Comparison of ENCODE assay signal across 8 cellular contexts in genomic region chr19:48738557-48739399, GRCh38. TPM values are rescaled to one million over a fixed set of nuclear protein-coding genes. Genes with fewer than 3 reads are reported as not detected.
A peak's percentile ranks its signal among the peaks of the same experiment; 100 is the strongest.
DNase-seq lines count a peak whose midpoint lies in the region; ATAC-seq lines count a peak whose summit lies in the region.

No MANE protein-coding gene starts in this region.

- peak; percentile 75 for ATAC-seq in GM19455 (IDR thresholded peaks at IDR 0.05; ENCODE audit: unreplicated experiment)

- H3K27ac ChIP-seq in BLaER1 (peak overlapping the region; percentile 98), esophagus (ENCODE audit: low read depth in 2 of 2, low read length in 1 of 2) (peak overlapping the region; percentile 66 to 77)

- H3K27me3 ChIP-seq in BLaER1 (no peaks in the 10 kb centered on the region), esophagus (ENCODE audit: control insufficient read depth in 1 of 2, insufficient read depth in 2 of 2, low read length in 2 of 2) (no peaks in the 10 kb centered on the region), mucosa of stomach (ENCODE audit: control insufficient read depth, insufficient read depth, low read length) (peaks cover 14% of the 10 kb centered on the region)

- H3K9me3 ChIP-seq in BLaER1, result no peaks in the 10 kb centered on the region
- peaks cover 0 to 2% of the 10 kb centered on the region in 2 donors for H3K9me3 ChIP-seq in esophagus (ENCODE audit: control insufficient read depth in 2 of 2, insufficient read depth in 1 of 2, low read depth in 1 of 2, low read length in 1 of 2)
- H3K9me3 ChIP-seq in mucosa of stomach (ENCODE audit: control insufficient read depth, low read length), result no peaks in the 10 kb centered on the region

- 2% methylated on average over 70 to 95 of the region's 95 CpGs for WGBS in esophagus, 2 donors

- H3K4me2 ChIP-seq in BLaER1, result peak overlapping the region; percentile 99

- peak; percentile 98 for DNase-seq in HuH-7.5 (ENCODE audit: low spot score)
- peak; percentile 93 for DNase-seq in OCI-M1 (lab: John Stamatoyannopoulos, UW)
- DNase-seq in activated T-cell treated with anti-CD3 and anti-CD28 coated beads, Interleukin-2, amount 50 U/mL, for 1 hour, result peak; percentile 92
- DNase-seq in stimulated activated CD8-positive, alpha-beta memory T cell treated with anti-CD3 and anti-CD28 coated beads, Interleukin-4, amount 100 ng/mL, for 24 hours (ENCODE audit: low read depth), result peak; percentile 89

- H3K36me3 ChIP-seq in BLaER1 (peaks cover 28% of the 10 kb centered on the region), esophagus (ENCODE audit: control insufficient read depth in 2 of 2, insufficient read depth in 2 of 2, low read length in 1 of 2) (no peaks in the 10 kb centered on the region), mucosa of stomach (ENCODE audit: control insufficient read depth, insufficient read depth, low read length) (no peaks in the 10 kb centered on the region)

- H4K20me1 ChIP-seq in BLaER1, result no peaks in the 10 kb centered on the region

- H3K4me3 ChIP-seq in BLaER1 (peak overlapping the region; percentile 94), esophagus (ENCODE audit: low read depth in 1 of 2, low read length in 2 of 2) (peak overlapping the region; percentile 55 to 67), mucosa of stomach (ENCODE audit: low read length) (no peak overlapping the region)

- H3K9ac ChIP-seq in BLaER1 (peak overlapping the region; percentile 95), mucosa of stomach (ENCODE audit: low read length) (peak overlapping the region; percentile 43)

- H3K4me1 ChIP-seq in BLaER1 (peaks cover 34% of the 10 kb centered on the region), esophagus (ENCODE audit: control insufficient read depth in 2 of 2, insufficient read depth in 2 of 2, low read length in 1 of 2) (peaks cover 3 to 20% of the 10 kb centered on the region in 2 donors), mucosa of stomach (ENCODE audit: control insufficient read depth, insufficient read depth, low read length) (peaks cover 37% of the 10 kb centered on the region)

RNA-seq across cellular contexts. Expression of gene RASIP1, which starts 1.6 kb away (rescaled TPM):
- polyA plus RNA-seq in esophagus, result 10 to 100 TPM in 1 of 2 donors, 1 to 10 TPM in 1; 7.0 to 11.4 TPM

RNA-seq across cellular contexts. Expression of gene IZUMO1, which starts 7.9 kb away (rescaled TPM):
- polyA plus RNA-seq in esophagus, result under 1 TPM; 0.16 to 0.39 TPM

RNA-seq across cellular contexts. Expression of gene FUT1, which starts 13.7 kb away (rescaled TPM):
- 1 to 10 TPM; 1.1 to 2.4 TPM for polyA plus RNA-seq in esophagus

RNA-seq across cellular contexts. Expression of gene FGF21, which starts 16.5 kb away (rescaled TPM):
- polyA plus RNA-seq in esophagus, result not detected

RNA-seq across cellular contexts. Expression of gene MAMSTR, which starts 19.3 kb away (rescaled TPM):
- 1 to 10 TPM in 1 of 2 donors, under 1 TPM in 1; 0.96 to 1.6 TPM for polyA plus RNA-seq in esophagus
